15 cellular contexts compared by ENCODE assay signal in genomic region chr3:52519445-52520140, GRCh38. TPM values are rescaled to one million over a fixed set of nuclear protein-coding genes. Genes with fewer than 3 reads are reported as not detected.
A peak's percentile ranks its signal among the peaks of the same experiment; 100 is the strongest.
DNase-seq lines count a peak whose midpoint lies in the region; TF ChIP-seq lines count a peak whose summit lies in the region.
"Had no signal": no experiment of that assay in that cellular context is flagged by ENCODE, and none has a peak within 500 bp of the region (broad histone marks: within the 10 kb centered on the region; RNA-seq: fewer than 3 reads in every experiment).

No MANE protein-coding gene starts in this region.

- no peak overlapping the region for H2AFZ ChIP-seq in osteoblast (ENCODE audit: low read length)
- H2AFZ ChIP-seq: PC-9 had no signal

- H3K27ac ChIP-seq in HUES64 (ENCODE audit: low read depth, low read length) (no peak overlapping the region), endodermal cell (ENCODE audit: low read depth, low read length) (no peak overlapping the region), osteoblast (ENCODE audit: low read depth, low read length) (no peak overlapping the region)
- H3K27ac ChIP-seq: BLaER1, KMS-11, PC-9 had no signal

- H3K4me3 Mint-ChIP-seq in Caco-2 (ENCODE audit: unreplicated experiment) (peak overlapping the region; percentile 58), endodermal cell (peak overlapping the region; percentile 46)
- H3K4me3 Mint-ChIP-seq: CD4-positive, alpha-beta memory T cell had no signal

- H3K9ac ChIP-seq in HUES64 (ENCODE audit: low read depth, low read length) (no peak overlapping the region), endodermal cell (ENCODE audit: extremely low read depth, low read length, poor library complexity, severe bottlenecking) (no peak overlapping the region)
- H3K9ac ChIP-seq: BLaER1, KMS-11 had no signal

- TF ChIP-seq CTCF in Caco-2 (IDR thresholded peaks at IDR 0.05; ENCODE audit: insufficient read depth in 1 of 2, low read depth in 1 of 2, low read length in 1 of 2, severe bottlenecking in 1 of 2, unreplicated experiment in 1 of 2) = no peak
- TF ChIP-seq CTCF in endodermal cell (conservative IDR thresholded peaks at IDR 0.05) = no peak
- TF ChIP-seq CTCF in osteoblast (IDR thresholded peaks at IDR 0.05; ENCODE audit: extremely low read depth, low read depth, low read length) = no peak

- H3K4me2 ChIP-seq in osteoblast (ENCODE audit: insufficient read depth, low read length) = no peak overlapping the region
- H3K4me2 ChIP-seq: BLaER1, KMS-11, PC-9 had no signal

- H3K9me3 ChIP-seq in Caco-2 (no peaks in the 10 kb centered on the region), HUES64 (ENCODE audit: insufficient read depth, low read depth, low read length) (no peaks in the 10 kb centered on the region), endodermal cell (ENCODE audit: control insufficient read depth, low read length) (no peaks in the 10 kb centered on the region), osteoblast (ENCODE audit: low read depth, low read length) (no peaks in the 10 kb centered on the region)
- H3K9me3 ChIP-seq: BLaER1 had no signal

- H3K36me3 Mint-ChIP-seq in Caco-2 (ENCODE audit: insufficient read depth, unreplicated experiment) = peaks cover 6% of the 10 kb centered on the region
- peaks cover 9% of the 10 kb centered on the region for H3K36me3 Mint-ChIP-seq in endodermal cell (ENCODE audit: low read depth)
- H3K36me3 Mint-ChIP-seq: CD4-positive, alpha-beta memory T cell had no signal

- H3K4me3 ChIP-seq in Caco-2 (ENCODE audit: low read depth, low read length) = no peak overlapping the region
- peak overlapping the region; percentile 52; the same call in 1 of the 2 replicates for H3K4me3 ChIP-seq in HUES64 (ENCODE audit: low read length)
- no peak overlapping the region for H3K4me3 ChIP-seq in endodermal cell (ENCODE audit: low read length)
- no peak overlapping the region for H3K4me3 ChIP-seq in osteoblast (ENCODE audit: insufficient read depth, low read length)
- H3K4me3 ChIP-seq: BLaER1, PC-9 had no signal

- H3K9me3 Mint-ChIP-seq in Caco-2 (ENCODE audit: unreplicated experiment) (no peaks in the 10 kb centered on the region), endodermal cell (no peaks in the 10 kb centered on the region)
- H3K9me3 Mint-ChIP-seq: CD4-positive, alpha-beta memory T cell had no signal

- H4K20me1 ChIP-seq in osteoblast (ENCODE audit: insufficient read depth, low read length) = no peaks in the 10 kb centered on the region

- 89% methylated on average over 22 of the region's 22 CpGs for WGBS in HUES64
- WGBS in endodermal cell (ENCODE audit: insufficient coverage in 1 of 2, insufficient read length in 1 of 2), 2 experiments = 91% methylated on average over 18 to 22 of the region's 22 CpGs

- no peaks in the 10 kb centered on the region for H3K79me2 ChIP-seq in osteoblast (ENCODE audit: insufficient read depth, low read length)

- no peaks in the 10 kb centered on the region for H3K36me3 ChIP-seq in Caco-2 (ENCODE audit: control insufficient read depth, insufficient read depth, low read length)
- H3K36me3 ChIP-seq in HUES64 (ENCODE audit: insufficient read depth, low read length) = peaks cover 11% of the 10 kb centered on the region
- peaks cover 5% of the 10 kb centered on the region for H3K36me3 ChIP-seq in endodermal cell (ENCODE audit: control insufficient read depth, insufficient read depth, low read length)
- peaks cover 13% of the 10 kb centered on the region for H3K36me3 ChIP-seq in osteoblast (ENCODE audit: insufficient read depth, low read length)

- POLR2A ChIA-PET in Caco-2 (lab: Charles Lee) = no interaction called here

- intact Hi-C loops in Caco-2 (cut with micrococcal nuclease; ENCODE audit: unreplicated experiment) = loop anchor here (1.0 kb wide), 1 partner anchor 17 kb away; the partner anchor contains the start of gene UQCC5

- no peak for DNase-seq in Caco-2
- no peak for DNase-seq in endodermal cell
- DNase-seq in osteoblast (ENCODE audit: insufficient read length, low spot score, missing footprints) = peak; percentile 91
- DNase-seq in ureter (ENCODE audit: low spot score) = no peak
- no peak for DNase-seq in DMS153 (lab: John Stamatoyannopoulos, UW)
- DNase-seq in GM03348 (ENCODE audit: low spot score) = no peak
- DNase-seq: NCI-H1436 treated with DMSO at 0.1 percent for 48 hours, NCI-H2029 treated with DMSO at 0.1 percent for 48 hours, NCI-H2171, PC-9 had no signal

- no peak overlapping the region for H3K27ac Mint-ChIP-seq in Caco-2 (ENCODE audit: unreplicated experiment)
- no peak overlapping the region for H3K27ac Mint-ChIP-seq in endodermal cell
- H3K27ac Mint-ChIP-seq: CD4-positive, alpha-beta memory T cell had no signal

- H3K4me1 Mint-ChIP-seq in Caco-2 (ENCODE audit: low read depth, unreplicated experiment) = no peaks in the 10 kb centered on the region
- H3K4me1 Mint-ChIP-seq in endodermal cell = no peaks in the 10 kb centered on the region
- H3K4me1 Mint-ChIP-seq: CD4-positive, alpha-beta memory T cell had no signal

- CTCF ChIA-PET in Caco-2 (lab: Charles Lee) = no interaction called here

- H3K27me3 Mint-ChIP-seq in Caco-2 (ENCODE audit: insufficient read depth, unreplicated experiment) (no peaks in the 10 kb centered on the region), endodermal cell (ENCODE audit: insufficient read depth) (peaks cover 8% of the 10 kb centered on the region)
- H3K27me3 Mint-ChIP-seq: CD4-positive, alpha-beta memory T cell had no signal

- no peaks in the 10 kb centered on the region for H3K27me3 ChIP-seq in Caco-2 (replicated peaks; ENCODE audit: control insufficient read depth, insufficient read depth, low read length)
- H3K27me3 ChIP-seq in HUES64 (ENCODE audit: insufficient read depth, low read length) = peaks cover 8% of the 10 kb centered on the region
- no peaks in the 10 kb centered on the region for H3K27me3 ChIP-seq in endodermal cell (ENCODE audit: control insufficient read depth, insufficient read depth, low read length, poor library complexity, severe bottlenecking)
- no peaks in the 10 kb centered on the region for H3K27me3 ChIP-seq in osteoblast (ENCODE audit: insufficient read depth, low read length)
- H3K27me3 ChIP-seq: BLaER1 had no signal

- BruUV-seq in Caco-2 (replicated peaks; lab: Mats Ljungman, UMichigan) = no TSS peak

- H3K4me1 ChIP-seq in Caco-2 (no peaks in the 10 kb centered on the region), HUES64 (ENCODE audit: insufficient read depth, low read length) (no peaks in the 10 kb centered on the region), endodermal cell (ENCODE audit: control insufficient read depth, insufficient read depth, low read length) (no peaks in the 10 kb centered on the region), osteoblast (ENCODE audit: insufficient read depth, low read length) (no peaks in the 10 kb centered on the region)
- H3K4me1 ChIP-seq: BLaER1 had no signal

RNA-seq across cellular contexts. Expression of gene NT5DC2, which starts 14.1 kb away (rescaled TPM):
- 212 and 214 TPM in 2 replicates for total RNA-seq in Caco-2 (2022)
- 301 TPM for polyA plus RNA-seq in HUES64 (2013, experiment 1 of 2)
- 314 TPM for polyA plus RNA-seq in HUES64 (2013, experiment 2 of 2)
- 100 to 1,000 TPM; 288 to 341 TPM for total RNA-seq in endodermal cell
- polyA plus RNA-seq in endodermal cell (2013, experiment 1 of 2) = 361 TPM
- 348 TPM for polyA plus RNA-seq in endodermal cell (2013, experiment 2 of 2)
- total RNA-seq in osteoblast = 45.4 and 52.5 TPM in 2 replicates
- 54.9 TPM for total RNA-seq in ureter

RNA-seq across cellular contexts. Expression of gene UQCC5, which starts 16.8 kb away (rescaled TPM):
- total RNA-seq in Caco-2 (2022) = 35.0 and 38.6 TPM in 2 replicates
- 47.5 TPM for polyA plus RNA-seq in HUES64 (2013, experiment 1 of 2)
- 56.9 TPM for polyA plus RNA-seq in HUES64 (2013, experiment 2 of 2)
- 10 to 100 TPM; 28.1 to 34.1 TPM for total RNA-seq in endodermal cell
- polyA plus RNA-seq in endodermal cell (2013, experiment 1 of 2) = 36.0 TPM
- polyA plus RNA-seq in endodermal cell (2013, experiment 2 of 2) = 36.8 TPM
- total RNA-seq in osteoblast = 6.5 and 8.3 TPM in 2 replicates
- total RNA-seq in ureter = 27.2 TPM

RNA-seq across cellular contexts. Expression of gene STAB1, which starts 24.5 kb away (rescaled TPM):
- total RNA-seq in Caco-2 (2022) (0.39 and 0.63 TPM in 2 replicates), endodermal cell (under 1 TPM; 0.24 to 0.55 TPM), osteoblast (0.59 and 1.1 TPM in 2 replicates), ureter (191 TPM)
- polyA plus RNA-seq in HUES64 (2013, experiment 1 of 2) = 0.15 TPM
- 0.32 TPM for polyA plus RNA-seq in HUES64 (2013, experiment 2 of 2)
- polyA plus RNA-seq in endodermal cell (2013, experiment 1 of 2) = 0.21 TPM
- polyA plus RNA-seq in endodermal cell (2013, experiment 2 of 2) = 0.04 TPM
- total RNA-seq: SK-MEL-5 had no signal
- polyA plus RNA-seq: CD4-positive, alpha-beta memory T cell had no signal

Comparison
In these comparisons a context has a peak if more than half of its experiments do, and no peak if none do; other contexts are left out.
1. RNA of gene STAB1, which starts 24.5 kb away (total RNA-seq): 191 TPM in ureter (single experiment); 0.59 to 1.1 TPM in osteoblast, 0.24 to 0.55 TPM in endodermal cell and 0.39 to 0.63 TPM in Caco-2; every median in the first group is over 10 times any median in the second.